8 cellular contexts compared by ENCODE assay signal in genomic region chrX:26783512-26784225, GRCh38.
A peak's percentile ranks its signal among the peaks of the same experiment; 100 is the strongest.
DNase-seq lines count a peak whose midpoint lies in the region; ATAC-seq, FAIRE-seq and TF ChIP-seq lines count a peak whose summit lies in the region.

No MANE protein-coding gene starts in this region.

- peaks cover 19% of the 10 kb centered on the region for H3K4me1 ChIP-seq in endothelial cell of umbilical vein (ENCODE audit: control insufficient read depth, extremely low read depth, insufficient read depth, low read length)

- peak; percentile 3 for DNase-seq in stimulated activated naive CD8-positive, alpha-beta T cell treated with anti-CD3 and anti-CD28 coated beads, Interleukin-15, Interleukin-2, amounts not matched to agents 100 U/mL and 50 U/mL, for 24 hours
- DNase-seq in stimulated activated naive CD8-positive, alpha-beta T cell treated with anti-CD3 and anti-CD28 coated beads, Interleukin-15, amount 100 ng/mL, for 72 hours = no peak
- DNase-seq in NOMO-1 treated with DMSO at 0.1 percent for 48 hours (lab: John Stamatoyannopoulos, UW; ENCODE audit: unreplicated experiment) (peak; percentile 26), endothelial cell of umbilical vein (ENCODE audit: low read depth, low spot score) (peak; percentile 87), retina (peak; percentile 27), cerebellar nuclear complex (lab: John Stamatoyannopoulos, UW) (no peak)

- peak; percentile 33 to 50 for TF ChIP-seq CTCF in endothelial cell of umbilical vein (IDR thresholded peaks at IDR 0.05; ENCODE audit: extremely low read depth in 1 of 2, insufficient read depth in 1 of 2, low read depth in 1 of 2, low read length in 2 of 2)

- H3K9me1 ChIP-seq in endothelial cell of umbilical vein (replicated peaks; ENCODE audit: control insufficient read depth, extremely low read depth, insufficient read depth, low read length) = no peaks in the 10 kb centered on the region

- no peaks in the 10 kb centered on the region for H3K4me1 Mint-ChIP-seq in stimulated activated naive CD8-positive, alpha-beta T cell treated with anti-CD3 and anti-CD28 coated beads, Interleukin-15, amount 100 ng/mL, for 72 hours

- CTCF ChIA-PET in endothelial cell of umbilical vein (lab: Charles Lee) = interaction anchor here (0.9 to 2.0 kb wide), 11 partner anchors 10 to 836 kb away, joined by 3 to 13 read pairs (median 5); no protein-coding TSS in a partner anchor

- H3K9me3 ChIP-seq in endothelial cell of umbilical vein (replicated peaks; ENCODE audit: control insufficient read depth, insufficient read depth, low read length) = no peaks in the 10 kb centered on the region

- no peaks in the 10 kb centered on the region for H3K79me2 ChIP-seq in endothelial cell of umbilical vein (ENCODE audit: control insufficient read depth, insufficient read depth, low read length)

- H3K4me2 ChIP-seq in endothelial cell of umbilical vein (ENCODE audit: insufficient read depth, low read length) = no peak overlapping the region

- no peaks in the 10 kb centered on the region for H4K20me1 ChIP-seq in endothelial cell of umbilical vein (replicated peaks; ENCODE audit: control insufficient read depth, extremely low read depth, insufficient read depth, low read length)

- peak overlapping the region; percentile 87 for H3K27ac ChIP-seq in endothelial cell of umbilical vein (ENCODE audit: insufficient read depth, low read depth, low read length)

- intact Hi-C loops in endothelial cell of umbilical vein (cut with micrococcal nuclease) = loop anchor here (1.0 to 10.0 kb wide), 12 partner anchors 69 to 1265 kb away; no protein-coding TSS in a partner anchor

- H3K9me3 Mint-ChIP-seq in stimulated activated naive CD8-positive, alpha-beta T cell treated with anti-CD3 and anti-CD28 coated beads, Interleukin-15, amount 100 ng/mL, for 72 hours = peaks cover 0 to under 1% of the 10 kb centered on the region in 2 donors

- H3K27ac Mint-ChIP-seq in stimulated activated naive CD8-positive, alpha-beta T cell treated with anti-CD3 and anti-CD28 coated beads, Interleukin-15, amount 100 ng/mL, for 72 hours = no peak overlapping the region

- peak; percentile 96 for FAIRE-seq in endothelial cell of umbilical vein (lab: Jason Lieb, UNC)

- no peak overlapping the region for H3K4me3 Mint-ChIP-seq in stimulated activated naive CD8-positive, alpha-beta T cell treated with anti-CD3 and anti-CD28 coated beads, Interleukin-15, amount 100 ng/mL, for 72 hours

- H3K4me3 ChIP-seq in endothelial cell of umbilical vein (replicated peaks in 1 of 3; ENCODE audit: insufficient read depth in 1 of 3, low read depth in 1 of 3, low read length in 3 of 3) = no peak overlapping the region

- H3K36me3 ChIP-seq in endothelial cell of umbilical vein (ENCODE audit: control insufficient read depth in 2 of 2, extremely low read depth in 1 of 2, insufficient read depth in 2 of 2, low read length in 2 of 2) = no peaks in the 10 kb centered on the region

- ATAC-seq in stimulated activated naive CD8-positive, alpha-beta T cell treated with anti-CD3 and anti-CD28 coated beads, Interleukin-15, Interleukin-2, amounts not matched to agents 100 U/mL and 50 U/mL, for 24 hours = no peak
- ATAC-seq in stimulated activated naive CD8-positive, alpha-beta T cell treated with anti-CD3 and anti-CD28 coated beads, Interleukin-15, amount 100 ng/mL, for 72 hours = no peak
- ATAC-seq in HG02885 (IDR thresholded peaks at IDR 0.05; ENCODE audit: poor library complexity, unreplicated experiment) (peak; percentile 94), HG02642 (IDR thresholded peaks at IDR 0.05; ENCODE audit: poor library complexity, unreplicated experiment) (no peak)

- no peak overlapping the region for H2AFZ ChIP-seq in endothelial cell of umbilical vein (ENCODE audit: low read depth, low read length)

- POLR2A ChIA-PET in endothelial cell of umbilical vein (lab: Charles Lee) = interaction anchor here (0.9 to 1.3 kb wide), 3 partner anchors 275 to 835 kb away, joined by 3 to 4 read pairs (median 3); no protein-coding TSS in a partner anchor

- no TSS peak for BruUV-seq in endothelial cell of umbilical vein (replicated peaks; lab: Mats Ljungman, UMichigan)

- no peaks in the 10 kb centered on the region for H3K27me3 ChIP-seq in endothelial cell of umbilical vein (ENCODE audit: control insufficient read depth in 2 of 2, insufficient read depth in 2 of 2, low read length in 2 of 2)

- peak overlapping the region; percentile 8 for H3K9ac ChIP-seq in endothelial cell of umbilical vein (replicated peaks; ENCODE audit: extremely low read depth, insufficient read depth, low read length)

- no peak for TF ChIP-seq POLR2A in endothelial cell of umbilical vein (IDR thresholded peaks at IDR 0.05; ENCODE audit: low read depth, low read length)

- no peaks in the 10 kb centered on the region for H3K27me3 Mint-ChIP-seq in stimulated activated naive CD8-positive, alpha-beta T cell treated with anti-CD3 and anti-CD28 coated beads, Interleukin-15, amount 100 ng/mL, for 72 hours

- dilution Hi-C loops in endothelial cell of umbilical vein (cut with MboI; ENCODE audit: extremely low pct_ligation_motif_present, low sequenced_read_pairs) = no loop called here

TF ChIP-seq in endothelial cell of umbilical vein, 7 proteins besides CTCF, POLR2A, EP300 and RAD21:
- TF ChIP-seq MAX (IDR thresholded peaks at IDR 0.05; ENCODE audit: insufficient read depth, insufficient read length) (peak; percentile 24), JUN (IDR thresholded peaks at IDR 0.05; ENCODE audit: borderline replicate concordance, insufficient read depth, insufficient read length, low read depth) (peak; percentile 42), POLR2AphosphoS5 (IDR thresholded peaks at IDR 0.05; ENCODE audit: insufficient read depth, low read depth, low read length) (peak; percentile 33), MYC (IDR thresholded peaks at IDR 0.05; ENCODE audit: low read depth, low read length) (no peak), GATA2 (IDR thresholded peaks at IDR 0.05; ENCODE audit: insufficient read depth, insufficient read length, low read depth, low read length) (peak; percentile 64), FOS (IDR thresholded peaks at IDR 0.05; ENCODE audit: borderline replicate concordance, insufficient read depth, low read length) (no peak), EZH2 (IDR thresholded peaks at IDR 0.05; ENCODE audit: borderline replicate concordance, low read depth, low read length, severe bottlenecking) (no peak)

Comparison
In these comparisons a context has a peak if more than half of its experiments do, and no peak if none do; other contexts are left out.
1. DNase-seq: peak in stimulated activated naive CD8-positive, alpha-beta T cell treated with anti-CD3 and anti-CD28 coated beads, Interleukin-15, Interleukin-2, amounts not matched to agents 100 U/mL and 50 U/mL, for 24 hours (single experiment), NOMO-1 treated with DMSO at 0.1 percent for 48 hours (single experiment), endothelial cell of umbilical vein (single experiment) and retina (single experiment); none in stimulated activated naive CD8-positive, alpha-beta T cell treated with anti-CD3 and anti-CD28 coated beads, Interleukin-15, amount 100 ng/mL, for 72 hours (0 of 2) and cerebellar nuclear complex (0 of 2).